Comparison of ENCODE assay signal across 31 cellular contexts in the genomic region with DNA sequence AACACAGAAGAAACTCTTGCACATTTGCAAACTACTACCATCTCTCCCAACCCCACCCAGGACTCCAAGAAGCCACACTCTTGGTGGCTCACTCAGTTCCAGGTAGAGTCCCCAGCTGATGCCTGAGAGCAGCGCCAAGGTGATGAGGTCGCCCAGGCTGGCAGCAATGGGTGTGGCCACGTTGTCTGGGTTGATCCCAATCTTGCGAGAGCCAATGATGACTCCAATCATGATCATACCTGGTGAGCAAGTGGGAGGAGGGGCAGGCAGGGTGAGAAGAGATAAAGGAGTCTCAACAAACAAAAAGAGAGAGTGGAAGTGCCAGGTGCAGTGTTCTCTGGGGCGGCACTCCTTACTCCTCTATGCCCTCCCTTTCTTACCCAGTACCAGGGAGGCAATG. TPM values are rescaled to one million over a fixed set of nuclear protein-coding genes. Genes with fewer than 3 reads are reported as not detected.
DNase-seq lines count a peak whose midpoint lies in the region; ATAC-seq and TF ChIP-seq lines count a peak whose summit lies in the region.
"Had no signal": no experiment of that assay in that cellular context is flagged by ENCODE, and none has a peak within 500 bp of the region (broad histone marks: within the 10 kb centered on the region; RNA-seq: fewer than 3 reads in every experiment).

No MANE protein-coding gene starts in this region.

- no peak overlapping the region for H3K4me3 Mint-ChIP-seq in activated CD4-positive, alpha-beta T cell treated with anti-CD3 and anti-CD28 coated beads for 36 hours
- H3K4me3 Mint-ChIP-seq in activated T-helper 17 cell treated with anti-CD3 and anti-CD28 coated beads, Interleukin-2, amount 50 U/mL, for 72 hours: no peak overlapping the region
- H3K4me3 Mint-ChIP-seq: activated CD4-positive, alpha-beta T cell treated with anti-CD3 and anti-CD28 coated beads, Interleukin-2, amount 10 ng/mL, durations not matched to agents 7 days and 5 days; CD4-positive, CD25-positive, alpha-beta regulatory T cell; stimulated activated naive CD8-positive, alpha-beta T cell treated with anti-CD3 and anti-CD28 coated beads, Interleukin-15, Interleukin-2, amounts not matched to agents 100 ng/mL and 50 ng/mL, for 24 hours had no signal

- H3K27me3 ChIP-seq in aorta (ENCODE audit: control insufficient read depth in 1 of 2, insufficient read depth in 2 of 2, low read length in 1 of 2): no peaks in the 10 kb centered on the region
- H3K27me3 ChIP-seq: gastroesophageal sphincter, hepatocyte, Peyer's patch had no signal

- no peaks in the 10 kb centered on the region for H3K4me1 ChIP-seq in mucosa of descending colon (ENCODE audit: low read depth)
- no peaks in the 10 kb centered on the region for H3K4me1 ChIP-seq in aorta (ENCODE audit: control insufficient read depth in 1 of 2, insufficient read depth in 2 of 2, low read length in 2 of 2)
- H3K4me1 ChIP-seq: Peyer's patch had no signal

- H3K4me3 ChIP-seq in mucosa of descending colon (no peak overlapping the region), aorta (ENCODE audit: low read length in 2 of 2) (no peak overlapping the region)
- H3K4me3 ChIP-seq: gastroesophageal sphincter, GM23248, hepatocyte, Peyer's patch had no signal

- H3K9me3 Mint-ChIP-seq in activated CD4-positive, alpha-beta T cell treated with anti-CD3 and anti-CD28 coated beads for 36 hours (ENCODE audit: low read depth): no peaks in the 10 kb centered on the region
- H3K9me3 Mint-ChIP-seq in activated T-helper 17 cell treated with anti-CD3 and anti-CD28 coated beads, Interleukin-2, amount 50 U/mL, for 72 hours: no peaks in the 10 kb centered on the region
- H3K9me3 Mint-ChIP-seq: activated CD4-positive, alpha-beta T cell treated with anti-CD3 and anti-CD28 coated beads, Interleukin-2, amount 10 ng/mL, durations not matched to agents 7 days and 5 days; CD4-positive, CD25-positive, alpha-beta regulatory T cell; stimulated activated naive CD8-positive, alpha-beta T cell treated with anti-CD3 and anti-CD28 coated beads, Interleukin-15, Interleukin-2, amounts not matched to agents 100 ng/mL and 50 ng/mL, for 24 hours had no signal

- H3K27me3 Mint-ChIP-seq in activated CD4-positive, alpha-beta T cell treated with anti-CD3 and anti-CD28 coated beads for 36 hours: no peaks in the 10 kb centered on the region
- no peaks in the 10 kb centered on the region for H3K27me3 Mint-ChIP-seq in activated T-helper 17 cell treated with anti-CD3 and anti-CD28 coated beads, Interleukin-2, amount 50 U/mL, for 72 hours
- H3K27me3 Mint-ChIP-seq: activated CD4-positive, alpha-beta T cell treated with anti-CD3 and anti-CD28 coated beads, Interleukin-2, amount 10 ng/mL, durations not matched to agents 7 days and 5 days; CD4-positive, CD25-positive, alpha-beta regulatory T cell; stimulated activated naive CD8-positive, alpha-beta T cell treated with anti-CD3 and anti-CD28 coated beads, Interleukin-15, Interleukin-2, amounts not matched to agents 100 ng/mL and 50 ng/mL, for 24 hours had no signal

- TF ChIP-seq CTCF in C4-2B (conservative IDR thresholded peaks at IDR 0.05) (no peak), mucosa of descending colon (IDR thresholded peaks at IDR 0.05) (no peak)

- no peaks in the 10 kb centered on the region for H3K9me3 ChIP-seq in mucosa of descending colon
- H3K9me3 ChIP-seq in aorta (ENCODE audit: control insufficient read depth, low read length): no peaks in the 10 kb centered on the region
- H3K9me3 ChIP-seq: gastroesophageal sphincter, Peyer's patch had no signal

- no peaks in the 10 kb centered on the region for H3K36me3 ChIP-seq in mucosa of descending colon (ENCODE audit: low read depth)
- peaks cover 8 to 14% of the 10 kb centered on the region in 2 donors for H3K36me3 ChIP-seq in aorta (ENCODE audit: control insufficient read depth in 1 of 2, insufficient read depth in 2 of 2, low read length in 1 of 2)

- intact Hi-C loops in activated CD4-positive, alpha-beta T cell treated with anti-CD3 and anti-CD28 coated beads for 36 hours (cut with DNase I, micrococcal nuclease): no loop called here
- intact Hi-C loops in mucosa of descending colon (cut with DNase I, micrococcal nuclease): loop anchor here in 1 of 2 donors (10.0 kb wide), 2 partner anchors 116 to 306 kb away; no protein-coding TSS in a partner anchor
- intact Hi-C loops in aorta (cut with DNase I): no loop called here

- H3K27ac ChIP-seq in C4-2B: peak overlapping the region; percentile 32
- H3K27ac ChIP-seq in aorta (ENCODE audit: low read depth in 1 of 2, low read length in 2 of 2): no peak overlapping the region
- H3K27ac ChIP-seq: gastroesophageal sphincter, GM23248, hepatocyte, Peyer's patch, WERI-Rb-1 had no signal

- peaks cover 24% of the 10 kb centered on the region for H3K36me3 Mint-ChIP-seq in activated CD4-positive, alpha-beta T cell treated with anti-CD3 and anti-CD28 coated beads for 36 hours (ENCODE audit: low read depth)
- peaks cover 76% of the 10 kb centered on the region for H3K36me3 Mint-ChIP-seq in activated T-helper 17 cell treated with anti-CD3 and anti-CD28 coated beads, Interleukin-2, amount 50 U/mL, for 72 hours (ENCODE audit: low read depth)

- no peak for DNase-seq in activated CD4-positive, alpha-beta T cell treated with anti-CD3 and anti-CD28 coated beads for 36 hours
- no peak for DNase-seq in activated CD4-positive, alpha-beta T cell treated with anti-CD3 and anti-CD28 coated beads for 4 hours
- no peak for DNase-seq in mucosa of descending colon
- DNase-seq in NCI-H345 treated with DMSO at 0.1 percent for 48 hours (lab: John Stamatoyannopoulos, UW; ENCODE audit: unreplicated experiment): no peak
- DNase-seq in GDM1 (lab: John Stamatoyannopoulos, UW): no peak
- DNase-seq in aorta: no peak
- DNase-seq: activated CD4-positive, alpha-beta T cell treated with anti-CD3 and anti-CD28 coated beads, Interleukin-2, amount 10 ng/mL, durations not matched to agents 7 days and 5 days; activated T-cell treated with anti-CD3 and anti-CD28 coated beads, Interleukin-2, amount 50 U/mL, for 48 hours; cerebellar nuclear complex; dermis blood vessel endothelial cell; DMS79 treated with DMSO at 0.1 percent for 48 hours; GF-D8; GM23248; NCI-H1048; NCI-H187 treated with DMSO at 0.1 percent for 48 hours; NCI-H748 treated with DMSO at 0.1 percent for 48 hours; Peyer's patch; SIG-M5; SW 1271; T-helper 9 cell; WERI-Rb-1 had no signal

- POLR2A ChIA-PET in activated CD4-positive, alpha-beta T cell treated with anti-CD3 and anti-CD28 coated beads for 36 hours (lab: Charles Lee): no interaction called here

- H3K4me1 Mint-ChIP-seq in activated CD4-positive, alpha-beta T cell treated with anti-CD3 and anti-CD28 coated beads for 36 hours: no peaks in the 10 kb centered on the region
- H3K4me1 Mint-ChIP-seq in activated T-helper 17 cell treated with anti-CD3 and anti-CD28 coated beads, Interleukin-2, amount 50 U/mL, for 72 hours: peaks cover 7% of the 10 kb centered on the region

- peak; percentile 33 for ATAC-seq in activated CD4-positive, alpha-beta T cell treated with anti-CD3 and anti-CD28 coated beads for 36 hours
- peak; percentile 39 for ATAC-seq in activated T-helper 17 cell treated with anti-CD3 and anti-CD28 coated beads, Interleukin-2, amount 50 U/mL, for 72 hours (replicated peaks)
- peak; percentile 36 for ATAC-seq in mucosa of descending colon
- no peak for ATAC-seq in aorta (ENCODE audit: low FRiP score)
- ATAC-seq: gastroesophageal sphincter had no signal

- CTCF ChIA-PET in activated CD4-positive, alpha-beta T cell treated with anti-CD3 and anti-CD28 coated beads for 36 hours (lab: Charles Lee): interaction anchor here (0.6 to 0.8 kb wide), 2 partner anchors 11 to 140 kb away, joined by 3 read pairs; no protein-coding TSS in a partner anchor

- H3K27ac Mint-ChIP-seq in activated CD4-positive, alpha-beta T cell treated with anti-CD3 and anti-CD28 coated beads for 36 hours: no peak overlapping the region
- peak overlapping the region; percentile 75 for H3K27ac Mint-ChIP-seq in activated T-helper 17 cell treated with anti-CD3 and anti-CD28 coated beads, Interleukin-2, amount 50 U/mL, for 72 hours
- H3K27ac Mint-ChIP-seq: activated CD4-positive, alpha-beta T cell treated with anti-CD3 and anti-CD28 coated beads, Interleukin-2, amount 10 ng/mL, durations not matched to agents 7 days and 5 days; stimulated activated naive CD8-positive, alpha-beta T cell treated with anti-CD3 and anti-CD28 coated beads, Interleukin-15, Interleukin-2, amounts not matched to agents 100 ng/mL and 50 ng/mL, for 24 hours had no signal

- WGBS in aorta, 2 donors: 70 to 79% methylated on average over 5 of the region's 5 CpGs

RNA-seq across cellular contexts. Expression of gene SLC41A1, which starts 14.4 kb away (rescaled TPM):
- total RNA-seq in activated CD4-positive, alpha-beta T cell treated with anti-CD3 and anti-CD28 coated beads for 36 hours: 10 to 100 TPM; 34.4 to 41.5 TPM
- 10 to 100 TPM; 27.7 to 56.8 TPM for total RNA-seq in activated T-helper 17 cell treated with anti-CD3 and anti-CD28 coated beads, Interleukin-2, amount 50 U/mL, for 72 hours
- 10 to 100 TPM in 1 of 3 donors, 1 to 10 TPM in 2; 2.1 to 25.0 (median 4.9) TPM for total RNA-seq in mucosa of descending colon
- 10 to 100 TPM; 36.2 to 40.3 TPM for total RNA-seq in aorta
- 10 to 100 TPM in 1 of 2 donors, 1 to 10 TPM in 1; 7.3 to 24.7 TPM for polyA plus RNA-seq in aorta

RNA-seq across cellular contexts. Expression of gene RAB29, which starts 23.3 kb away (rescaled TPM):
- 10 to 100 TPM; 29.3 to 29.4 TPM for total RNA-seq in activated CD4-positive, alpha-beta T cell treated with anti-CD3 and anti-CD28 coated beads for 36 hours
- total RNA-seq in activated T-helper 17 cell treated with anti-CD3 and anti-CD28 coated beads, Interleukin-2, amount 50 U/mL, for 72 hours: 10 to 100 TPM; 31.9 to 40.4 TPM
- total RNA-seq in mucosa of descending colon (10 to 100 TPM in 1 of 3 donors, 1 to 10 TPM in 2; 4.7 to 27.5 (median 7.8) TPM), aorta (10 to 100 TPM; 19.5 to 38.9 TPM)
- polyA plus RNA-seq in aorta: 10 to 100 TPM; 27.2 to 36.8 TPM

RNA-seq across cellular contexts. Expression of gene NUCKS1, which starts 48.6 kb away (rescaled TPM):
- 100 to 1,000 TPM; 189 to 260 TPM for total RNA-seq in activated CD4-positive, alpha-beta T cell treated with anti-CD3 and anti-CD28 coated beads for 36 hours
- total RNA-seq in activated T-helper 17 cell treated with anti-CD3 and anti-CD28 coated beads, Interleukin-2, amount 50 U/mL, for 72 hours: 100 to 1,000 TPM; 102 to 110 TPM
- total RNA-seq in mucosa of descending colon (100 to 1,000 TPM in 2 of 3 donors, 10 to 100 TPM in 1; 52.7 to 140 (median 103) TPM), aorta (100 to 1,000 TPM; 145 to 158 TPM)
- polyA plus RNA-seq in aorta: 10 to 100 TPM; 47.1 to 47.6 TPM

RNA-seq across cellular contexts. Expression of gene PM20D1, which starts 51.4 kb away (rescaled TPM):
- total RNA-seq in activated CD4-positive, alpha-beta T cell treated with anti-CD3 and anti-CD28 coated beads for 36 hours: under 1 TPM; 0.34 to 0.58 TPM
- total RNA-seq in activated T-helper 17 cell treated with anti-CD3 and anti-CD28 coated beads, Interleukin-2, amount 50 U/mL, for 72 hours: under 1 TPM; 0.32 TPM
- total RNA-seq in mucosa of descending colon (under 1 TPM in 1 of 3 donors, not detected in 2; 0.19 TPM), aorta (1 to 10 TPM in 1 of 2 donors, under 1 TPM in 1; 0.19 to 1.1 TPM)
- polyA plus RNA-seq in aorta: under 1 TPM in 1 of 2 donors, not detected in 1; 0.63 TPM
- total RNA-seq: dermis blood vessel endothelial cell, fibroblast of lung, hepatocyte, HT-29, osteocyte, Peyer's patch had no signal
- polyA plus RNA-seq: fibroblast of lung, neural cell had no signal
